31 cellular contexts compared by ENCODE assay signal in the genomic region with DNA sequence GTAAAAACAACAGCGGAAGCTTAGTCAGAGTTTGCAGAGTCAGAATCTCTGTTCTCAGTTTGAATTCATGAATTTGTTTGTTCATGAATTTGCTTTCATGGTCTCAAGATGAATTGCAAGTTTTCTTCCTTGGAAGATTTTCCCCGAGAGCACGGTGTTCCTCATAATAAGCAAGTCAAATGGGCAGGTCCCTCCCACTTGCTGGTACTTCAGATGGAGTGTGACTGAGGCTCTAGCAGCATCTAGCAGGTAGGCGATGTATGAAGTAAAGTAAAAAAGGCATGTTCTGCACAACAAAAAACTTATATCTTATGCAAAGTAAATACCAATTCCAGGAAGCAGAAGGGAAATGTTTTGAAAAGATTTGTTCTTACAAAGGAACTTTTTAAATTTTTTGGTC. TPM values are rescaled to one million over a fixed set of nuclear protein-coding genes. Genes with fewer than 3 reads are reported as not detected.
"Had no signal": no experiment of that assay in that cellular context is flagged by ENCODE, and none has a peak within 500 bp of the region (broad histone marks: within the 10 kb centered on the region; RNA-seq: fewer than 3 reads in every experiment).

No MANE protein-coding gene starts in this region.

- H3K27me3 Mint-ChIP-seq: natural killer cell treated with Interleukin-12 subunit alpha and Interleukin-12 subunit beta and Interleukin-15 and Interleukin-18, amount 100 ng/mL, for 72 hours; stimulated activated memory B cell treated with anti-CD40 and anti-IgM and Interleukin-4, amounts not matched to agents 10 μg/mL and 1 μg/mL and 100 μg/mL, for 72 hours; stimulated activated naive CD8-positive, alpha-beta T cell treated with anti-CD3 and anti-CD28 coated beads, Interleukin-15, amount 100 ng/mL, for 72 hours had no signal

- H3K27me3 ChIP-seq: neutrophil, ovary, spleen, thyroid gland, tibial nerve, upper lobe of left lung, vagina had no signal

- H3K4me1 Mint-ChIP-seq: naive thymus-derived CD8-positive, alpha-beta T cell; stimulated activated memory B cell treated with anti-CD40 and anti-IgM and Interleukin-4, amounts not matched to agents 10 μg/mL and 1 μg/mL and 100 μg/mL, for 72 hours; stimulated activated naive CD8-positive, alpha-beta T cell treated with anti-CD3 and anti-CD28 coated beads, Interleukin-15, amount 100 ng/mL, for 72 hours had no signal

- H3K36me3 Mint-ChIP-seq: naive thymus-derived CD8-positive, alpha-beta T cell; natural killer cell treated with Interleukin-12 subunit alpha and Interleukin-12 subunit beta and Interleukin-15 and Interleukin-18, amount 100 ng/mL, for 72 hours; stimulated activated memory B cell treated with anti-CD40 and anti-IgM and Interleukin-4, amounts not matched to agents 10 μg/mL and 1 μg/mL and 100 μg/mL, for 72 hours had no signal

- H3K4me3 Mint-ChIP-seq: naive thymus-derived CD8-positive, alpha-beta T cell; natural killer cell treated with Interleukin-12 subunit alpha and Interleukin-12 subunit beta and Interleukin-15 and Interleukin-18, amount 100 ng/mL, for 72 hours; nephron progenitor cell; neural crest cell; stimulated activated memory B cell treated with anti-CD40 and anti-IgM and Interleukin-4, amounts not matched to agents 10 μg/mL and 1 μg/mL and 100 μg/mL, for 72 hours; stimulated activated naive CD8-positive, alpha-beta T cell treated with anti-CD3 and anti-CD28 coated beads, Interleukin-15, amount 100 ng/mL, for 72 hours had no signal

- H3K27ac ChIP-seq: neutrophil, ovary, parathyroid adenoma, psoas muscle, skin epidermis, spleen, thoracic aorta, thyroid gland, upper lobe of left lung, vagina had no signal

- H3K27ac Mint-ChIP-seq: naive thymus-derived CD8-positive, alpha-beta T cell; natural killer cell treated with Interleukin-12 subunit alpha and Interleukin-12 subunit beta and Interleukin-15 and Interleukin-18, amount 100 ng/mL, for 72 hours; nephron progenitor cell; progenitor cell of endocrine pancreas; stimulated activated memory B cell treated with anti-CD40 and anti-IgM and Interleukin-4, amounts not matched to agents 10 μg/mL and 1 μg/mL and 100 μg/mL, for 72 hours; stimulated activated naive CD8-positive, alpha-beta T cell treated with anti-CD3 and anti-CD28 coated beads, Interleukin-15, amount 100 ng/mL, for 72 hours had no signal

- ATAC-seq: naive thymus-derived CD8-positive, alpha-beta T cell; natural killer cell treated with Interleukin-12 subunit alpha and Interleukin-12 subunit beta and Interleukin-15 and Interleukin-18, amount 100 ng/mL, for 72 hours; right cardiac atrium; sciatic nerve; stimulated activated memory B cell treated with anti-CD40 and anti-IgM and Interleukin-4, amounts not matched to agents 10 μg/mL and 1 μg/mL and 100 μg/mL, for 72 hours; stimulated activated naive CD8-positive, alpha-beta T cell treated with anti-CD3 and anti-CD28 coated beads, Interleukin-15, amount 100 ng/mL, for 72 hours; stimulated activated naive CD8-positive, alpha-beta T cell treated with anti-CD3 and anti-CD28 coated beads, Interleukin-15, Interleukin-2, amounts not matched to agents 100 U/mL and 50 U/mL, for 24 hours had no signal

- DNase-seq: naive thymus-derived CD8-positive, alpha-beta T cell; nephron progenitor cell; nucleus accumbens; ovary; psoas muscle; right cardiac atrium; spleen; stimulated activated CD4-positive, alpha-beta T cell treated with anti-CD3 and anti-CD28 coated beads, Interleukin-12 subunit alpha, Interleukin-12 subunit beta, amount 100 ng/mL, for 4 hours; stimulated activated CD4-positive, alpha-beta T cell treated with anti-CD3 and anti-CD28 coated beads, Interleukin-1b, Interleukin-23, amount 100 ng/mL, for 48 hours; stimulated activated CD4-positive, alpha-beta T cell treated with anti-CD3 and anti-CD28 coated beads, Interleukin-4, amount 100 ng/mL, for 1 hour; stimulated activated CD4-positive, alpha-beta T cell treated with anti-CD3 and anti-CD28 coated beads, Interleukin-4, amount 100 ng/mL, for 4 hours; stimulated activated CD8-positive, alpha-beta memory T cell treated with anti-CD3 and anti-CD28 coated beads, Interleukin-4, amount 100 ng/mL, for 48 hours; stimulated activated naive CD4-positive, alpha-beta T cell; stimulated activated naive CD8-positive, alpha-beta T cell treated with anti-CD3 and anti-CD28 coated beads, Interleukin-15, amount 100 ng/mL, for 72 hours; stimulated activated naive CD8-positive, alpha-beta T cell treated with anti-CD3 and anti-CD28 coated beads, Interleukin-15, Interleukin-2, amounts not matched to agents 100 U/mL and 50 U/mL, for 24 hours; substantia nigra; thyroid gland; trophoblast cell; upper lobe of left lung had no signal

- H3K4me3 ChIP-seq: ovary, psoas muscle, skin epidermis, smooth muscle cell, spleen, thoracic aorta, thyroid gland, tibial nerve, upper lobe of left lung, vagina had no signal

RNA-seq across cellular contexts. Expression of a gene that starts 15.5 kb away (rescaled TPM):
- total RNA-seq: naive thymus-derived CD8-positive, alpha-beta T cell; natural killer cell treated with Interleukin-12 subunit alpha and Interleukin-12 subunit beta and Interleukin-15 and Interleukin-18, amount 100 ng/mL, for 72 hours; neural crest cell; progenitor cell of endocrine pancreas; smooth muscle cell; vagina had no signal
- polyA plus RNA-seq: naive thymus-derived CD8-positive, alpha-beta T cell; smooth muscle cell had no signal
